In the genomic region with DNA sequence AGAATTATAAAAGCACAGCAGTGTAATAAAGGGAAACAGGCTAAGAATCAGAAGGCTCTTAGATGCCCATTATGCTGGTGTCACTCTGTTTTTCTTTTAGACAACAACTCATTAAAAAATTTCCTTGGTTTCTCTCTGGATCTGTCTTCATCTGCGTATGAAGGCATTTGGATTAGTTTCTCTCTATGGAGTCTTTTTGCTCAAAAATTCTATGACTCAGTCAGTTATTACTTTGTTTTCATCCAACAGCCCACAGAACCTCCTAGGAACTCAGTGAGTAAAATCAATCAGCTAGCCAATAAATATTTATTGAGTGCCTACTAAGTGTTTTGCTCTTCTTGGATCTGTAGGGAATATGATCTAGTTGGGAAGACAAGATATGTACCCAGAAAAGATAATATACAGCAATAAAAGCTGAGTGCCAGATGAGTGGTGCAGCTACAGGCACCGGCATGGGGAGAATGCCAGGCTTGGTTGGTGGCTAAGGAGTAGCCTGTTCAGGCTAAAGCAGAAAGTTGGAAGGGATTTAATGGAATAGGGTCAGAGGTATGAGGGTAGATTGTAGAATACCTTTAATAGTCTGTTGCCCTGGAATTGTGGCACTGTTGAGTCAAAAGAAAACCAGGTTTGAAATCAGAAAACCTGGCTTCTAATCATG, we compare ENCODE assay signal across 21 cellular contexts.
DNase-seq lines count a peak whose midpoint lies in the region; ATAC-seq and TF ChIP-seq lines count a peak whose summit lies in the region.
"Had no signal": no experiment of that assay in that cellular context is flagged by ENCODE, and none has a peak within 500 bp of the region (broad histone marks: within the 10 kb centered on the region; RNA-seq: fewer than 3 reads in every experiment).

No MANE protein-coding gene starts in this region.

- H3K9me2 ChIP-seq in GM23338 (ENCODE audit: insufficient read depth) = no peaks in the 10 kb centered on the region

- H3K27ac Mint-ChIP-seq in CD14-positive monocyte (peak overlapping the region in 4 of 7 donors; percentile 1 to 60 (median 32)), GM23338 (no peak overlapping the region)
- no peak overlapping the region for H3K27ac Mint-ChIP-seq in activated CD8-positive, alpha-beta T cell treated with anti-CD3 and anti-CD28 coated beads, Interleukin-2, amount 10 ng/mL, durations not matched to agents 7 days and 5 days
- no peak overlapping the region for H3K27ac Mint-ChIP-seq in activated CD4-positive, alpha-beta memory T cell treated with anti-CD3 and anti-CD28 coated beads, Interleukin-2, amount 10 ng/mL, durations not matched to agents 7 days and 5 days
- H3K27ac Mint-ChIP-seq: CD4-positive, alpha-beta memory T cell; dendritic cell treated with granulocyte-macrophage colony-stimulating factor and Interleukin-4, amounts not matched to agents 40 ng/mL and 50 ng/mL, for 4 days; T-helper 17 cell had no signal

- H3K4me2 ChIP-seq in GM23338 = no peak overlapping the region

- no peak for ATAC-seq in GM23338
- ATAC-seq in activated CD8-positive, alpha-beta T cell treated with anti-CD3 and anti-CD28 coated beads, Interleukin-2, amount 10 ng/mL, durations not matched to agents 7 days and 5 days = no peak
- ATAC-seq: sciatic nerve, T-helper 17 cell had no signal

- no peaks in the 10 kb centered on the region for H3F3A ChIP-seq in GM23338 (replicated peaks; ENCODE audit: low read depth)

- intact Hi-C loops in CD14-positive monocyte (cut with micrococcal nuclease) = loop anchor here in 1 of 2 donors (10.0 kb wide), 1 partner anchor 60 kb away; no protein-coding TSS in a partner anchor

- POLR2A ChIA-PET in activated CD8-positive, alpha-beta T cell treated with anti-CD3 and anti-CD28 coated beads, Interleukin-2, amount 10 ng/mL, durations not matched to agents 7 days and 5 days (lab: Charles Lee) = no interaction called here
- POLR2A ChIA-PET in activated CD4-positive, alpha-beta memory T cell treated with anti-CD3 and anti-CD28 coated beads, Interleukin-2, amount 10 ng/mL, durations not matched to agents 7 days and 5 days (lab: Charles Lee) = no interaction called here

- H3K79me2 ChIP-seq in GM23338 (replicated peaks; ENCODE audit: insufficient read depth) = peaks cover 53% of the 10 kb centered on the region

- H3K4me1 ChIP-seq in GM23338 (ENCODE audit: insufficient read depth) = no peaks in the 10 kb centered on the region
- H3K4me1 ChIP-seq: transverse colon had no signal

- H3K4me3 Mint-ChIP-seq in CD14-positive monocyte (no peak overlapping the region), GM23338 (no peak overlapping the region)
- H3K4me3 Mint-ChIP-seq in activated CD8-positive, alpha-beta T cell treated with anti-CD3 and anti-CD28 coated beads, Interleukin-2, amount 10 ng/mL, durations not matched to agents 7 days and 5 days = no peak overlapping the region
- H3K4me3 Mint-ChIP-seq in activated CD4-positive, alpha-beta memory T cell treated with anti-CD3 and anti-CD28 coated beads, Interleukin-2, amount 10 ng/mL, durations not matched to agents 7 days and 5 days = no peak overlapping the region
- H3K4me3 Mint-ChIP-seq: dendritic cell treated with granulocyte-macrophage colony-stimulating factor and Interleukin-4, amounts not matched to agents 40 ng/mL and 50 ng/mL, for 4 days; T-helper 17 cell had no signal

- H3K36me3 Mint-ChIP-seq in CD14-positive monocyte = peaks cover 0 to 13% of the 10 kb centered on the region in 2 donors
- no peaks in the 10 kb centered on the region for H3K36me3 Mint-ChIP-seq in GM23338 (ENCODE audit: low read depth)
- H3K36me3 Mint-ChIP-seq in activated CD8-positive, alpha-beta T cell treated with anti-CD3 and anti-CD28 coated beads, Interleukin-2, amount 10 ng/mL, durations not matched to agents 7 days and 5 days (ENCODE audit: low read depth) = peaks cover 4% of the 10 kb centered on the region
- H3K36me3 Mint-ChIP-seq in activated CD4-positive, alpha-beta memory T cell treated with anti-CD3 and anti-CD28 coated beads, Interleukin-2, amount 10 ng/mL, durations not matched to agents 7 days and 5 days (ENCODE audit: low read depth) = peaks cover 3% of the 10 kb centered on the region

- TF ChIP-seq CTCF in CD14-positive monocyte (IDR thresholded peaks at IDR 0.05) (no peak), GM23338 (conservative IDR thresholded peaks at IDR 0.05; ENCODE audit: low read depth in 2 of 2) (no peak)

- no peak overlapping the region for H3K4me3 ChIP-seq in GM23338
- H3K4me3 ChIP-seq: SJSA1, stomach, transverse colon had no signal

- H3K36me3 ChIP-seq in GM23338 (ENCODE audit: insufficient read depth) = no peaks in the 10 kb centered on the region
- H3K36me3 ChIP-seq: SJSA1, stomach, transverse colon had no signal

- DNase-seq in CD14-positive monocyte (ENCODE audit: low spot score) = no peak
- DNase-seq in GM23338 (ENCODE audit: low spot score) = no peak
- DNase-seq in amniotic epithelial cell (ENCODE audit: low read depth) = peak; percentile 16
- DNase-seq in iris pigment epithelial cell (ENCODE audit: low read depth) = peak; percentile 37
- DNase-seq in NCI-H345 treated with DMSO at 0.1 percent for 48 hours (lab: John Stamatoyannopoulos, UW; ENCODE audit: unreplicated experiment) = no peak
- no peak for DNase-seq in activated effector memory CD4-positive, alpha-beta T cell treated with Interleukin-2 at 50 U/mL for 16 hours
- DNase-seq in activated CD8-positive, alpha-beta T cell treated with anti-CD3 and anti-CD28 coated beads, Interleukin-2, amount 10 ng/mL, durations not matched to agents 7 days and 5 days = no peak
- no peak for DNase-seq in activated CD4-positive, alpha-beta memory T cell treated with anti-CD3 and anti-CD28 coated beads, Interleukin-2, amount 10 ng/mL, durations not matched to agents 7 days and 5 days
- DNase-seq: activated CD4-positive, alpha-beta T cell treated with anti-CD3 and anti-CD28 coated beads for 48 hours; activated gamma-delta T cell; CD4-positive, alpha-beta memory T cell; GDM1; head of caudate nucleus; NCI-H187; NCI-H526 treated with DMSO at 0.1 percent for 48 hours; stomach; T-helper 17 cell; transverse colon had no signal

- no peaks in the 10 kb centered on the region for H3K27me3 ChIP-seq in GM23338 (ENCODE audit: insufficient read depth)
- H3K27me3 ChIP-seq: SJSA1, stomach, transverse colon had no signal

- no peaks in the 10 kb centered on the region for H3K27me3 Mint-ChIP-seq in CD14-positive monocyte (ENCODE audit: low read depth in 3 of 3)
- no peaks in the 10 kb centered on the region for H3K27me3 Mint-ChIP-seq in GM23338 (ENCODE audit: insufficient read depth, low read depth, poor library complexity)
- no peaks in the 10 kb centered on the region for H3K27me3 Mint-ChIP-seq in activated CD8-positive, alpha-beta T cell treated with anti-CD3 and anti-CD28 coated beads, Interleukin-2, amount 10 ng/mL, durations not matched to agents 7 days and 5 days (ENCODE audit: low read depth)
- H3K27me3 Mint-ChIP-seq in activated CD4-positive, alpha-beta memory T cell treated with anti-CD3 and anti-CD28 coated beads, Interleukin-2, amount 10 ng/mL, durations not matched to agents 7 days and 5 days = no peaks in the 10 kb centered on the region
- H3K27me3 Mint-ChIP-seq: CD4-positive, alpha-beta memory T cell; dendritic cell treated with granulocyte-macrophage colony-stimulating factor and Interleukin-4, amounts not matched to agents 40 ng/mL and 50 ng/mL, for 4 days; T-helper 17 cell had no signal

- H2AFZ ChIP-seq in GM23338 = no peak overlapping the region

- CTCF ChIA-PET in activated CD8-positive, alpha-beta T cell treated with anti-CD3 and anti-CD28 coated beads, Interleukin-2, amount 10 ng/mL, durations not matched to agents 7 days and 5 days (lab: Charles Lee) = no interaction called here
- CTCF ChIA-PET in activated CD4-positive, alpha-beta memory T cell treated with anti-CD3 and anti-CD28 coated beads, Interleukin-2, amount 10 ng/mL, durations not matched to agents 7 days and 5 days (lab: Charles Lee) = no interaction called here

- H3K4me1 Mint-ChIP-seq in CD14-positive monocyte (peaks cover 22% of the 10 kb centered on the region), GM23338 (peaks cover 11% of the 10 kb centered on the region)
- H3K4me1 Mint-ChIP-seq in activated CD8-positive, alpha-beta T cell treated with anti-CD3 and anti-CD28 coated beads, Interleukin-2, amount 10 ng/mL, durations not matched to agents 7 days and 5 days (ENCODE audit: low read depth) = no peaks in the 10 kb centered on the region
- H3K4me1 Mint-ChIP-seq in activated CD4-positive, alpha-beta memory T cell treated with anti-CD3 and anti-CD28 coated beads, Interleukin-2, amount 10 ng/mL, durations not matched to agents 7 days and 5 days = peaks cover 3% of the 10 kb centered on the region

- H3K9me3 Mint-ChIP-seq in CD14-positive monocyte (no peaks in the 10 kb centered on the region), GM23338 (no peaks in the 10 kb centered on the region)
- H3K9me3 Mint-ChIP-seq in activated CD8-positive, alpha-beta T cell treated with anti-CD3 and anti-CD28 coated beads, Interleukin-2, amount 10 ng/mL, durations not matched to agents 7 days and 5 days (ENCODE audit: insufficient read depth) = no peaks in the 10 kb centered on the region
- no peaks in the 10 kb centered on the region for H3K9me3 Mint-ChIP-seq in activated CD4-positive, alpha-beta memory T cell treated with anti-CD3 and anti-CD28 coated beads, Interleukin-2, amount 10 ng/mL, durations not matched to agents 7 days and 5 days
- H3K9me3 Mint-ChIP-seq: CD4-positive, alpha-beta memory T cell; dendritic cell treated with granulocyte-macrophage colony-stimulating factor and Interleukin-4, amounts not matched to agents 40 ng/mL and 50 ng/mL, for 4 days had no signal

- peaks cover 12% of the 10 kb centered on the region for H4K20me1 ChIP-seq in GM23338 (replicated peaks; ENCODE audit: insufficient read depth)

- peak overlapping the region; percentile 23; the same call in 1 of the 2 replicates for H3K27ac ChIP-seq in GM23338 (ENCODE audit: low read depth)
- H3K27ac ChIP-seq: SJSA1, stomach, transverse colon had no signal

Comparison
In these comparisons a context has a peak if more than half of its experiments do, and no peak if none do; other contexts are left out.
1. DNase-seq: peak in amniotic epithelial cell (single experiment) and iris pigment epithelial cell (single experiment); none in CD14-positive monocyte (single experiment), GM23338 (single experiment), NCI-H345 treated with DMSO at 0.1 percent for 48 hours (single experiment), activated effector memory CD4-positive, alpha-beta T cell treated with Interleukin-2 at 50 U/mL for 16 hours (single experiment), activated CD8-positive, alpha-beta T cell treated with anti-CD3 and anti-CD28 coated beads, Interleukin-2, amount 10 ng/mL, durations not matched to agents 7 days and 5 days (single experiment) and activated CD4-positive, alpha-beta memory T cell treated with anti-CD3 and anti-CD28 coated beads, Interleukin-2, amount 10 ng/mL, durations not matched to agents 7 days and 5 days (single experiment).
2. H3K27ac Mint-ChIP-seq: peak in CD14-positive monocyte (4 of 7); none in GM23338 (single experiment), activated CD8-positive, alpha-beta T cell treated with anti-CD3 and anti-CD28 coated beads, Interleukin-2, amount 10 ng/mL, durations not matched to agents 7 days and 5 days (single experiment) and activated CD4-positive, alpha-beta memory T cell treated with anti-CD3 and anti-CD28 coated beads, Interleukin-2, amount 10 ng/mL, durations not matched to agents 7 days and 5 days (single experiment).